In genomic region chr1:205630651-205631009, GRCh38 we compare ENCODE assay signal across 7 cellular contexts. TPM values are rescaled to one million over a fixed set of nuclear protein-coding genes. Genes with fewer than 3 reads are reported as not detected.
DNase-seq lines count a peak whose midpoint lies in the region; ATAC-seq lines count a peak whose summit lies in the region.

No MANE protein-coding gene starts in this region.

- peak overlapping the region; percentile 87 for H3K4me3 ChIP-seq in iPS-20b (ENCODE audit: low read length)
- peak overlapping the region; percentile 85 to 95 for H3K4me3 ChIP-seq in stomach smooth muscle (ENCODE audit: low read length in 2 of 2)

- DNase-seq in HT-29 (ENCODE audit: low spot score) = peak; percentile 55
- DNase-seq in activated naive CD4-positive, alpha-beta T cell treated with anti-CD3 and anti-CD28 coated beads, Interleukin-2, amount 50 U/mL, for 72 hours (ENCODE audit: low spot score in 2 of 2) = no peak
- DNase-seq in dedifferentiated amniotic fluid mesenchymal stem cell (ENCODE audit: extremely low spot score) = no peak
- no peak for DNase-seq in medulla oblongata (ENCODE audit: extremely low spot score)
- DNase-seq in KBM-7 = no peak

- peak overlapping the region; percentile 86 for H3K9ac ChIP-seq in iPS-20b (ENCODE audit: low read depth, low read length)
- peak overlapping the region; percentile 85 to 89 for H3K9ac ChIP-seq in stomach smooth muscle (ENCODE audit: low read length in 2 of 2)

- in situ Hi-C loops in KBM-7 (cut with MboI; ENCODE audit: low pct_unique_long_range_greater_than_20kb, low sequenced_read_pairs) = no loop called here

- no peaks in the 10 kb centered on the region for H3K9me3 Mint-ChIP-seq in activated naive CD4-positive, alpha-beta T cell treated with anti-CD3 and anti-CD28 coated beads, Interleukin-2, amount 50 U/mL, for 72 hours

- H3K4me1 ChIP-seq in iPS-20b (ENCODE audit: insufficient read depth, low read length) = peaks cover 6% of the 10 kb centered on the region; the same call in 1 of the 2 replicates
- H3K4me1 ChIP-seq in stomach smooth muscle (ENCODE audit: control insufficient read depth, insufficient read depth, low read length) = peaks cover 8% of the 10 kb centered on the region

- H3K27ac ChIP-seq in iPS-20b (ENCODE audit: low read length) (peak overlapping the region; percentile 35), stomach smooth muscle (ENCODE audit: low read length) (peak overlapping the region; percentile 77)

- H3K36me3 ChIP-seq in iPS-20b (ENCODE audit: insufficient read depth, low read depth, low read length) (peaks cover 5% of the 10 kb centered on the region; the same call in 1 of the 2 replicates), stomach smooth muscle (ENCODE audit: control insufficient read depth in 2 of 2, insufficient read depth in 2 of 2, low read length in 2 of 2) (no peaks in the 10 kb centered on the region)

- no peak for ATAC-seq in activated naive CD4-positive, alpha-beta T cell treated with anti-CD3 and anti-CD28 coated beads, Interleukin-2, amount 50 U/mL, for 72 hours

- peak overlapping the region; percentile 90 to 97 for H3K27ac Mint-ChIP-seq in activated naive CD4-positive, alpha-beta T cell treated with anti-CD3 and anti-CD28 coated beads, Interleukin-2, amount 50 U/mL, for 72 hours

- no peaks in the 10 kb centered on the region for H3K27me3 ChIP-seq in iPS-20b (ENCODE audit: insufficient read depth, low read length)
- H3K27me3 ChIP-seq in stomach smooth muscle (ENCODE audit: control insufficient read depth in 1 of 2, insufficient read depth in 2 of 2, low read length in 2 of 2) = no peaks in the 10 kb centered on the region

- H3K9me3 ChIP-seq in iPS-20b (ENCODE audit: insufficient read depth, low read depth, low read length) = no peaks in the 10 kb centered on the region
- no peaks in the 10 kb centered on the region for H3K9me3 ChIP-seq in stomach smooth muscle (ENCODE audit: control insufficient read depth in 2 of 2, low read length in 2 of 2)

- H3K36me3 Mint-ChIP-seq in activated naive CD4-positive, alpha-beta T cell treated with anti-CD3 and anti-CD28 coated beads, Interleukin-2, amount 50 U/mL, for 72 hours = peaks cover 0 to 29% of the 10 kb centered on the region in 2 donors

RNA-seq across cellular contexts. Expression of gene ELK4, which starts 1.2 kb away (rescaled TPM):
- 6.5 and 7.6 TPM in 2 replicates for total RNA-seq in HT-29 (2014; rRNA removed; shearing (Covaris generic))
- total RNA-seq in activated naive CD4-positive, alpha-beta T cell treated with anti-CD3 and anti-CD28 coated beads, Interleukin-2, amount 50 U/mL, for 72 hours = 10 to 100 TPM; 67.8 to 91.3 TPM

RNA-seq across cellular contexts. Expression of gene SLC45A3, which starts 49.7 kb away (rescaled TPM):
- total RNA-seq in HT-29 (2014; rRNA removed; shearing (Covaris generic)) = 56.7 and 59.6 TPM in 2 replicates
- 1 to 10 TPM in 1 of 2 donors, under 1 TPM in 1; 0.57 to 1.1 TPM for total RNA-seq in activated naive CD4-positive, alpha-beta T cell treated with anti-CD3 and anti-CD28 coated beads, Interleukin-2, amount 50 U/mL, for 72 hours

Comparison
In these comparisons a context has a peak if more than half of its experiments do, and no peak if none do; other contexts are left out.
1. RNA of gene SLC45A3, which starts 49.7 kb away (total RNA-seq): 56.7 to 59.6 TPM in HT-29; 0.57 to 1.1 TPM in activated naive CD4-positive, alpha-beta T cell treated with anti-CD3 and anti-CD28 coated beads, Interleukin-2, amount 50 U/mL, for 72 hours; every median in the first group is over 10 times any median in the second.